ENCODE assay signal across 15 cellular contexts in genomic region chr2:127421871-127422618, GRCh38. TPM values are rescaled to one million over a fixed set of nuclear protein-coding genes. Genes with fewer than 3 reads are reported as not detected.
A peak's percentile ranks its signal among the peaks of the same experiment; 100 is the strongest.
DNase-seq lines count a peak whose midpoint lies in the region; ATAC-seq and TF ChIP-seq lines count a peak whose summit lies in the region.
"Had no signal": no experiment of that assay in that cellular context is flagged by ENCODE, and none has a peak within 500 bp of the region (broad histone marks: within the 10 kb centered on the region; RNA-seq: fewer than 3 reads in every experiment).

No MANE protein-coding gene starts in this region.

- H3K9ac ChIP-seq in DND-41 (ENCODE audit: low read depth, low read length) (no peak overlapping the region), HUES6 (ENCODE audit: low read length) (no peak overlapping the region)

- H3K4me3 ChIP-seq in DND-41 (ENCODE audit: low read depth in 1 of 2, low read length in 2 of 2) (no peak overlapping the region), HUES6 (ENCODE audit: low read depth, low read length) (peak overlapping the region; percentile 68; the same call in 1 of the 2 replicates), PC-9 (no peak overlapping the region)
- H3K4me3 ChIP-seq: K562 had no signal

- no peaks in the 10 kb centered on the region for H3K36me3 Mint-ChIP-seq in dendritic cell treated with granulocyte-macrophage colony-stimulating factor and Interleukin-4, amounts not matched to agents 40 ng/mL and 50 ng/mL, for 4 days (ENCODE audit: low read depth)
- H3K36me3 Mint-ChIP-seq in osteocyte (ENCODE audit: unreplicated experiment), result no peaks in the 10 kb centered on the region

- POLR2A ChIA-PET in PC-9 (lab: Charles Lee; ENCODE audit: unreplicated experiment), result no interaction called here

- H3K36me3 ChIP-seq in DND-41 (ENCODE audit: insufficient read depth, low read length), result no peaks in the 10 kb centered on the region
- no peaks in the 10 kb centered on the region for H3K36me3 ChIP-seq in HUES6 (ENCODE audit: control insufficient read depth, insufficient read depth, low read length)
- H3K36me3 ChIP-seq in PC-9 (ENCODE audit: low read depth), result no peaks in the 10 kb centered on the region
- H3K36me3 ChIP-seq: transverse colon had no signal

- H3K27me3 Mint-ChIP-seq in dendritic cell treated with granulocyte-macrophage colony-stimulating factor and Interleukin-4, amounts not matched to agents 40 ng/mL and 50 ng/mL, for 4 days, result peaks cover 46% of the 10 kb centered on the region
- peaks cover 6% of the 10 kb centered on the region for H3K27me3 Mint-ChIP-seq in osteocyte (ENCODE audit: unreplicated experiment)

- H3K27me3 ChIP-seq in DND-41 (ENCODE audit: insufficient read depth, low read length, poor library complexity), result peaks cover 15% of the 10 kb centered on the region
- peaks cover 69% of the 10 kb centered on the region for H3K27me3 ChIP-seq in HUES6 (ENCODE audit: control insufficient read depth, insufficient read depth, low read length)
- no peaks in the 10 kb centered on the region for H3K27me3 ChIP-seq in PC-9 (ENCODE audit: insufficient read depth, low read depth)

- intact Hi-C loops in dendritic cell treated with granulocyte-macrophage colony-stimulating factor and Interleukin-4, amounts not matched to agents 40 ng/mL and 50 ng/mL, for 4 days (cut with micrococcal nuclease), result no loop called here
- intact Hi-C loops in PC-9 (cut with micrococcal nuclease; ENCODE audit: unreplicated experiment), result loop anchor here (5.0 kb wide), 1 partner anchor 75 kb away; no protein-coding TSS in a partner anchor

- H4K20me1 ChIP-seq in DND-41 (ENCODE audit: insufficient read depth, low read length) (no peaks in the 10 kb centered on the region), PC-9 (ENCODE audit: insufficient read depth) (no peaks in the 10 kb centered on the region)

- H3K4me2 ChIP-seq in DND-41 (ENCODE audit: insufficient read depth, low read length) (peak overlapping the region; percentile 70; the same call in 1 of the 2 replicates), PC-9 (no peak overlapping the region)

- BruUV-seq in PC-9 (replicated peaks; lab: Mats Ljungman, UMichigan), result no TSS peak

- no peak for DNase-seq in DND-41
- peak; percentile 76 for DNase-seq in osteocyte (ENCODE audit: extremely low spot score, unreplicated experiment)
- DNase-seq in PC-9, result no peak
- no peak for DNase-seq in CD1c-positive myeloid dendritic cell (ENCODE audit: extremely low spot score)
- DNase-seq: kidney, transverse colon had no signal

- H2AFZ ChIP-seq in DND-41 (ENCODE audit: low read depth, low read length) (no peak overlapping the region), PC-9 (no peak overlapping the region)

- H3K4me1 ChIP-seq in DND-41 (ENCODE audit: insufficient read depth, low read length) (peaks cover 31% of the 10 kb centered on the region), HUES6 (ENCODE audit: control insufficient read depth, insufficient read depth, low read length) (peaks cover 10% of the 10 kb centered on the region), PC-9 (replicated peaks; ENCODE audit: insufficient read depth) (peaks cover 8% of the 10 kb centered on the region)

- H3K27ac ChIP-seq in DND-41 (ENCODE audit: low read length) (no peak overlapping the region), HUES6 (ENCODE audit: low read depth, low read length) (no peak overlapping the region), PC-9 (no peak overlapping the region)
- H3K27ac ChIP-seq: SK-N-MC, transverse colon, VCaP had no signal

- H3K9me2 ChIP-seq in PC-9 (ENCODE audit: insufficient read depth), result no peaks in the 10 kb centered on the region

- CTCF ChIA-PET in PC-9 (lab: Charles Lee), result no interaction called here

- peak overlapping the region; percentile 45 for H3K27ac Mint-ChIP-seq in dendritic cell treated with granulocyte-macrophage colony-stimulating factor and Interleukin-4, amounts not matched to agents 40 ng/mL and 50 ng/mL, for 4 days
- no peak overlapping the region for H3K27ac Mint-ChIP-seq in osteocyte (ENCODE audit: unreplicated experiment)
- H3K27ac Mint-ChIP-seq: CD8-positive, alpha-beta memory T cell had no signal

- H3K9me3 ChIP-seq in DND-41 (ENCODE audit: insufficient read depth, low read length, severe bottlenecking) (no peaks in the 10 kb centered on the region), HUES6 (ENCODE audit: control insufficient read depth, insufficient read depth, low read depth, low read length) (no peaks in the 10 kb centered on the region), PC-9 (ENCODE audit: insufficient read depth, low read depth) (no peaks in the 10 kb centered on the region)
- H3K9me3 ChIP-seq: transverse colon had no signal

- H3K9me3 Mint-ChIP-seq in dendritic cell treated with granulocyte-macrophage colony-stimulating factor and Interleukin-4, amounts not matched to agents 40 ng/mL and 50 ng/mL, for 4 days, result no peaks in the 10 kb centered on the region
- no peaks in the 10 kb centered on the region for H3K9me3 Mint-ChIP-seq in osteocyte (ENCODE audit: unreplicated experiment)
- H3K9me3 Mint-ChIP-seq: CD8-positive, alpha-beta memory T cell had no signal

- no peak for TF ChIP-seq CTCF in DND-41 (IDR thresholded peaks at IDR 0.05; ENCODE audit: borderline replicate concordance, extremely low read depth, low read length, poor library complexity, severe bottlenecking)
- TF ChIP-seq CTCF in osteocyte (IDR thresholded peaks at IDR 0.05), result no peak
- no peak for TF ChIP-seq CTCF in PC-9 (conservative IDR thresholded peaks at IDR 0.05)

- H3K79me2 ChIP-seq in DND-41 (ENCODE audit: insufficient read depth, low read length), result no peaks in the 10 kb centered on the region
- H3K79me2 ChIP-seq in PC-9 (ENCODE audit: low read depth), result no peaks in the 10 kb centered on the region

- H3F3A ChIP-seq in PC-9 (ENCODE audit: insufficient read depth, low read depth), result peaks cover 8% of the 10 kb centered on the region

- peak overlapping the region; percentile 61 for H3K4me3 Mint-ChIP-seq in dendritic cell treated with granulocyte-macrophage colony-stimulating factor and Interleukin-4, amounts not matched to agents 40 ng/mL and 50 ng/mL, for 4 days
- peak overlapping the region; percentile 29 for H3K4me3 Mint-ChIP-seq in osteocyte (ENCODE audit: unreplicated experiment)

- H3K4me1 Mint-ChIP-seq in dendritic cell treated with granulocyte-macrophage colony-stimulating factor and Interleukin-4, amounts not matched to agents 40 ng/mL and 50 ng/mL, for 4 days (ENCODE audit: low read depth), result peaks cover 37% of the 10 kb centered on the region
- H3K4me1 Mint-ChIP-seq in osteocyte (ENCODE audit: unreplicated experiment), result peaks cover 29% of the 10 kb centered on the region

- ATAC-seq in DND-41 (ENCODE audit: insufficient read depth, low read depth) (no peak), HG03571 (IDR thresholded peaks at IDR 0.05; ENCODE audit: unreplicated experiment) (no peak)

RNA-seq across cellular contexts. Expression of gene PROC, which starts 3.8 kb away (rescaled TPM):
- total RNA-seq in osteocyte, result 1.6 and 2.5 TPM in 2 replicates
- total RNA-seq in PC-9 (2021), result 5.8 and 6.1 TPM in 2 replicates
- total RNA-seq: glomerular endothelial cell, K562, pulmonary artery endothelial cell had no signal

RNA-seq across cellular contexts. Expression of gene MAP3K2, which starts 34.3 kb away (rescaled TPM):
- 60.9 and 63.9 TPM in 2 replicates for total RNA-seq in osteocyte
- 75.9 and 81.2 TPM in 2 replicates for total RNA-seq in PC-9 (2021)
